23 cellular contexts compared by ENCODE assay signal in the genomic region with DNA sequence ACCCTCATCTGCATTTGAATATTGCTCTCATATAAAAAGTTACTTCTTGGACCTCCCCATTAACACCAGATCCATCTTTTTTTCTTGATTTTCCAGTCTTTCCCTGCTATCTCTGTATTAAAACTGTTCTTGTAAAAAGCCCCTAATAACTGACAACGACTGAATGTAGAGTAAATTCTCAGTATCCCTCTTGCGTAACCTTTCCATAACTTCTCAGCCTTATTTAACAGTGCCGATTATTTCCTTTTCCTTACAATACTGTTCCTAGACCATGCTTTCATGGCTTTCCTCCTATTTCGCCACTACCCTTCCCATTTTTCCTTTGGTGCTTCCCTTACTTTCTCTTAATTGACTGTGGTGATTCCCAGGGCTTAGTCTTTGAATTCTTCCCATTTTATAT.
A peak's percentile ranks its signal among the peaks of the same experiment; 100 is the strongest.
DNase-seq lines count a peak whose midpoint lies in the region; ATAC-seq, FAIRE-seq and TF ChIP-seq lines count a peak whose summit lies in the region.
"Had no signal": no experiment of that assay in that cellular context is flagged by ENCODE, and none has a peak within 500 bp of the region (broad histone marks: within the 10 kb centered on the region; RNA-seq: fewer than 3 reads in every experiment).

No MANE protein-coding gene starts in this region.

- H4K20me1 ChIP-seq in H1 (replicated peaks in 1 of 2; ENCODE audit: control insufficient read depth in 1 of 2, insufficient read depth in 2 of 2, low read length in 2 of 2) (no peaks in the 10 kb centered on the region), osteoblast (ENCODE audit: insufficient read depth, low read length) (no peaks in the 10 kb centered on the region)
- H4K20me1 ChIP-seq: BLaER1 treated with 17β-estradiol and CSF1 and Interleukin-3, amounts not matched to agents 10 nM and 100 nM had no signal

- peaks cover 12% of the 10 kb centered on the region for H3K4me1 Mint-ChIP-seq in MCF 10A (ENCODE audit: insufficient read depth, unreplicated experiment)
- H3K4me1 Mint-ChIP-seq: CD4-positive, alpha-beta memory T cell had no signal

- H2BK120ac ChIP-seq in H1 (replicated peaks; ENCODE audit: low read depth, low read length), result no peak overlapping the region

- H3K4me2 ChIP-seq in H1 (ENCODE audit: insufficient read depth in 1 of 2, low read depth in 2 of 2, low read length in 2 of 2) (no peak overlapping the region), osteoblast (ENCODE audit: insufficient read depth, low read length) (peak overlapping the region; percentile 24)

- H3K9me3 Mint-ChIP-seq in MCF 10A (ENCODE audit: unreplicated experiment), result no peaks in the 10 kb centered on the region

- H2AFZ ChIP-seq in ACC112 (ENCODE audit: low read length, unreplicated experiment) (no peak overlapping the region), H1 (ENCODE audit: low read length) (no peak overlapping the region), osteoblast (ENCODE audit: low read length) (no peak overlapping the region)

- TF ChIP-seq EP300 in Ishikawa (IDR thresholded peaks at IDR 0.05; ENCODE audit: borderline replicate concordance), result no peak
- TF ChIP-seq EP300 in H1 (IDR thresholded peaks at IDR 0.05; ENCODE audit: borderline replicate concordance in 1 of 2, low read depth in 2 of 2, low read length in 2 of 2), result no peak

- TF ChIP-seq CTCF in H1 (IDR thresholded peaks at IDR 0.05; ENCODE audit: control extremely low read depth in 1 of 3, insufficient read depth in 1 of 3, low read depth in 1 of 3, low read length in 3 of 3) (no peak), osteoblast (IDR thresholded peaks at IDR 0.05; ENCODE audit: extremely low read depth, low read depth, low read length) (no peak), MCF 10A (IDR thresholded peaks at IDR 0.05; ENCODE audit: unreplicated experiment) (no peak)

- no peak overlapping the region for H2AK5ac ChIP-seq in H1 (ENCODE audit: low read depth, low read length)

- H3K23me2 ChIP-seq in H1 (ENCODE audit: low read depth, low read length), result no peaks in the 10 kb centered on the region; the same call in 1 of the 2 replicates

- H3K27ac ChIP-seq in ACC112 (ENCODE audit: low read depth, low read length), result peak overlapping the region; percentile 74
- H3K27ac ChIP-seq in H1 (ENCODE audit: low read depth, low read length), result no peak overlapping the region
- peak overlapping the region; percentile 63 for H3K27ac ChIP-seq in osteoblast (ENCODE audit: low read depth, low read length)
- H3K27ac ChIP-seq: BLaER1 treated with 17β-estradiol and CSF1 and Interleukin-3, amounts not matched to agents 10 nM and 100 nM; HL-60; SJCRH30 had no signal

- no peak overlapping the region for H3K56ac ChIP-seq in H1 (replicated peaks; ENCODE audit: insufficient read length, low read depth, low read length)

- no peak overlapping the region for H2BK15ac ChIP-seq in H1 (ENCODE audit: low read length)

- no peak overlapping the region for H4K8ac ChIP-seq in H1 (ENCODE audit: extremely low read depth, insufficient read depth, low read length)

- no peak overlapping the region for H3K4ac ChIP-seq in H1 (replicated peaks; ENCODE audit: insufficient read length, low read depth, low read length)

- ATAC-seq in Right ventricle myocardium inferior (no peak), HG03175 (IDR thresholded peaks at IDR 0.05; ENCODE audit: unreplicated experiment) (no peak)
- ATAC-seq: K562 had no signal

- H2BK12ac ChIP-seq in H1 (ENCODE audit: low read depth, low read length), result no peak overlapping the region

- no peaks in the 10 kb centered on the region for H3K9me3 ChIP-seq in H1 (ENCODE audit: insufficient read depth in 2 of 2, low read depth in 1 of 2, low read length in 1 of 2)
- no peaks in the 10 kb centered on the region for H3K9me3 ChIP-seq in osteoblast (ENCODE audit: low read depth, low read length)

- no peak for FAIRE-seq in H1 (lab: Jason Lieb, UNC)
- FAIRE-seq: G401.6, K562 had no signal

- H3K79me1 ChIP-seq in H1 (ENCODE audit: low read depth, low read length), result no peaks in the 10 kb centered on the region

- no peaks in the 10 kb centered on the region for H3K36me3 ChIP-seq in ACC112 (ENCODE audit: insufficient read depth, low read length)
- H3K36me3 ChIP-seq in H1 (ENCODE audit: control insufficient read depth in 2 of 4, insufficient read depth in 4 of 4, low read length in 3 of 4), result no peaks in the 10 kb centered on the region
- H3K36me3 ChIP-seq in osteoblast (ENCODE audit: insufficient read depth, low read length), result no peaks in the 10 kb centered on the region
- H3K36me3 ChIP-seq: BLaER1 treated with 17β-estradiol and CSF1 and Interleukin-3, amounts not matched to agents 10 nM and 100 nM; SJCRH30 had no signal

- WGBS in H1 (ENCODE audit: extremely low coverage in 1 of 2, insufficient coverage in 1 of 2, insufficient read length in 1 of 2, insufficient replicate concordance in 2 of 2, low coverage in 1 of 2, low lambda C conversion rate in 2 of 2, missing lambda C conversion rate in 1 of 2), 2 experiments, result 86% methylated on average over 4 of the region's 4 CpGs; no CpG with 5 or more reads in 1 of the 2 experiments

- H3K14ac ChIP-seq in H1 (ENCODE audit: insufficient read length), result no peak overlapping the region

- no peaks in the 10 kb centered on the region for H3K79me2 ChIP-seq in ACC112 (ENCODE audit: control insufficient read depth, insufficient read depth, low read length, unreplicated experiment)
- H3K79me2 ChIP-seq in H1 (ENCODE audit: control insufficient read depth in 1 of 2, insufficient read depth in 2 of 2, low read length in 2 of 2), result no peaks in the 10 kb centered on the region
- H3K79me2 ChIP-seq in osteoblast (ENCODE audit: insufficient read depth, low read length), result no peaks in the 10 kb centered on the region

- DNase-seq in H1 (ENCODE audit: low read depth in 1 of 2, low spot score in 2 of 2) (no peak), osteoblast (ENCODE audit: insufficient read length, low spot score, missing footprints) (no peak), Right ventricle myocardium inferior (ENCODE audit: missing footprints) (no peak), MCF 10A (ENCODE audit: unreplicated experiment) (no peak), DMS153 treated with DMSO at 0.1 percent for 48 hours (lab: John Stamatoyannopoulos, UW; ENCODE audit: unreplicated experiment) (no peak)
- DNase-seq: CD4-positive, alpha-beta memory T cell; COR-L47; H9; NCI-H1105 treated with DMSO at 0.1 percent for 48 hours; NCI-H146; NCI-H1930; NCI-H2107; NCI-H446; NCI-H524 treated with DMSO at 0.1 percent for 48 hours; NCI-H774; SJCRH30 had no signal

- no peak overlapping the region for H3K4me3 ChIP-seq in ACC112 (ENCODE audit: low read depth, low read length)
- no peak overlapping the region for H3K4me3 ChIP-seq in H1 (ENCODE audit: extremely low read depth in 1 of 4, insufficient read depth in 2 of 4, low read depth in 3 of 4, low read length in 4 of 4)
- no peak overlapping the region for H3K4me3 ChIP-seq in osteoblast (ENCODE audit: insufficient read depth, low read length)
- H3K4me3 ChIP-seq: BLaER1 treated with 17β-estradiol and CSF1 and Interleukin-3, amounts not matched to agents 10 nM and 100 nM; K562; SJCRH30 had no signal

- no peak for TF ChIP-seq POLR2A in H1 (IDR thresholded peaks at IDR 0.05; ENCODE audit: control extremely low read depth in 1 of 2, low read depth in 2 of 2, low read length in 2 of 2)

- intact Hi-C loops in Right ventricle myocardium inferior (cut with DNase I) (no loop called here), MCF 10A (cut with micrococcal nuclease) (loop anchor here (2.0 to 10.0 kb wide), 3 partner anchors 349 to 757 kb away; partner anchors contain the start of gene DSEL)

- no peak overlapping the region for H2BK5ac ChIP-seq in H1 (ENCODE audit: low read depth, low read length)

- H3K27ac Mint-ChIP-seq in MCF 10A (ENCODE audit: low read depth, unreplicated experiment), result no peak overlapping the region
- H3K27ac Mint-ChIP-seq: CD4-positive, alpha-beta memory T cell had no signal

- H3K4me3 Mint-ChIP-seq in MCF 10A (ENCODE audit: unreplicated experiment), result no peak overlapping the region
- H3K4me3 Mint-ChIP-seq: CD4-positive, alpha-beta memory T cell; H9 had no signal

- POLR2A ChIA-PET in H1 (lab: Charles Lee; ENCODE audit: partially characterized antibody), result no interaction called here
- POLR2A ChIA-PET in MCF 10A (lab: Yijun Ruan, JAX), result no interaction called here

- H3K27me3 ChIP-seq in ACC112 (ENCODE audit: insufficient read depth, low read length) (no peaks in the 10 kb centered on the region), H1 (replicated peaks in 1 of 4; ENCODE audit: control insufficient read depth in 3 of 4, extremely low read depth in 1 of 4, insufficient read depth in 3 of 4, low read length in 3 of 4) (no peaks in the 10 kb centered on the region), osteoblast (ENCODE audit: insufficient read depth, low read length) (no peaks in the 10 kb centered on the region)
- H3K27me3 ChIP-seq: BLaER1 treated with 17β-estradiol and CSF1 and Interleukin-3, amounts not matched to agents 10 nM and 100 nM; SJCRH30 had no signal

- H3K18ac ChIP-seq in H1 (ENCODE audit: extremely low read depth, low read length), result no peak overlapping the region

- H2BK20ac ChIP-seq in H1 (ENCODE audit: low read length), result no peak overlapping the region

- no TSS peak for BruUV-seq in MCF 10A (replicated peaks; lab: Mats Ljungman, UMichigan)

- no peaks in the 10 kb centered on the region for H3K27me3 Mint-ChIP-seq in MCF 10A (ENCODE audit: insufficient read depth, unreplicated experiment)
- H3K27me3 Mint-ChIP-seq: CD4-positive, alpha-beta memory T cell had no signal

- H3K36me3 Mint-ChIP-seq in MCF 10A (ENCODE audit: insufficient read depth, unreplicated experiment), result no peaks in the 10 kb centered on the region
- H3K36me3 Mint-ChIP-seq: CD4-positive, alpha-beta memory T cell had no signal

- TF ChIP-seq RAD21 in Ishikawa (IDR thresholded peaks at IDR 0.05; ENCODE audit: low read depth) (no peak), H1 (IDR thresholded peaks at IDR 0.05 in 1 of 2, conservative IDR thresholded peaks at IDR 0.05 in 1 of 2; ENCODE audit: low read depth in 2 of 2, low read length in 2 of 2) (no peak)

- no peak overlapping the region for H3K9ac ChIP-seq in H1 (replicated peaks in 1 of 4; ENCODE audit: extremely low read depth in 1 of 4, low read depth in 3 of 4, low read length in 3 of 4)
- H3K9ac ChIP-seq: BLaER1 treated with 17β-estradiol and CSF1 and Interleukin-3, amounts not matched to agents 10 nM and 100 nM had no signal

- CTCF ChIA-PET in H1 (lab: Charles Lee; ENCODE audit: partially characterized antibody), result no interaction called here
- CTCF ChIA-PET in MCF 10A (lab: Yijun Ruan, JAX), result interaction anchor here (1.0 kb wide), 1 partner anchor 9 kb away, joined by 3 read pairs; no protein-coding TSS in a partner anchor

- H4K91ac ChIP-seq in H1 (replicated peaks; ENCODE audit: insufficient read length, low read length), result no peak overlapping the region

- H3K23ac ChIP-seq in H1 (ENCODE audit: insufficient read length), result no peak overlapping the region

- H4K5ac ChIP-seq in H1 (ENCODE audit: insufficient read length, low read depth, low read length), result no peak overlapping the region

- H3K4me1 ChIP-seq in ACC112 (ENCODE audit: control insufficient read depth, insufficient read depth, low read length, unreplicated experiment) (peaks cover 30% of the 10 kb centered on the region), H1 (replicated peaks in 1 of 4; ENCODE audit: control insufficient read depth in 3 of 4, insufficient read depth in 4 of 4, low read length in 3 of 4) (no peaks in the 10 kb centered on the region), osteoblast (ENCODE audit: insufficient read depth, low read length) (peaks cover 31% of the 10 kb centered on the region)
- H3K4me1 ChIP-seq: SJCRH30 had no signal
